ENCODE assay signal across 14 cellular contexts in genomic region chr6:46983007-46983411, GRCh38. TPM values are rescaled to one million over a fixed set of nuclear protein-coding genes. Genes with fewer than 3 reads are reported as not detected.
DNase-seq lines count a peak whose midpoint lies in the region; ATAC-seq and TF ChIP-seq lines count a peak whose summit lies in the region.
"Had no signal": no experiment of that assay in that cellular context is flagged by ENCODE, and none has a peak within 500 bp of the region (broad histone marks: within the 10 kb centered on the region; RNA-seq: fewer than 3 reads in every experiment).

No MANE protein-coding gene starts in this region.

- H3K4me1 ChIP-seq in neural progenitor cell = no peaks in the 10 kb centered on the region
- H3K4me1 ChIP-seq in esophagus muscularis mucosa = no peaks in the 10 kb centered on the region

- H2AFZ ChIP-seq in neural progenitor cell (replicated peaks) = no peak overlapping the region

- H3K36me3 Mint-ChIP-seq in endothelial cell (ENCODE audit: low read depth, unreplicated experiment) (no peaks in the 10 kb centered on the region), neural progenitor cell (no peaks in the 10 kb centered on the region)
- H3K36me3 Mint-ChIP-seq in activated CD4-positive, alpha-beta T cell treated with anti-CD3 and anti-CD28 coated beads, Interleukin-2, amount 10 ng/mL, durations not matched to agents 7 days and 5 days (ENCODE audit: low read depth) = no peaks in the 10 kb centered on the region
- H3K36me3 Mint-ChIP-seq in activated T-helper 17 cell treated with anti-CD3 and anti-CD28 coated beads, Interleukin-2, amount 50 U/mL, for 72 hours (ENCODE audit: low read depth) = no peaks in the 10 kb centered on the region

- peak overlapping the region; percentile 58 for H3K27ac Mint-ChIP-seq in endothelial cell (ENCODE audit: unreplicated experiment)
- H3K27ac Mint-ChIP-seq in neural progenitor cell = no peak overlapping the region
- no peak overlapping the region for H3K27ac Mint-ChIP-seq in activated CD4-positive, alpha-beta T cell treated with anti-CD3 and anti-CD28 coated beads, Interleukin-2, amount 10 ng/mL, durations not matched to agents 7 days and 5 days
- no peak overlapping the region for H3K27ac Mint-ChIP-seq in activated T-helper 17 cell treated with anti-CD3 and anti-CD28 coated beads, Interleukin-2, amount 50 U/mL, for 72 hours

- H3K4me3 Mint-ChIP-seq in endothelial cell (ENCODE audit: unreplicated experiment) = no peak overlapping the region
- no peak overlapping the region for H3K4me3 Mint-ChIP-seq in neural progenitor cell
- no peak overlapping the region for H3K4me3 Mint-ChIP-seq in activated CD4-positive, alpha-beta T cell treated with anti-CD3 and anti-CD28 coated beads, Interleukin-2, amount 10 ng/mL, durations not matched to agents 7 days and 5 days
- H3K4me3 Mint-ChIP-seq in activated T-helper 17 cell treated with anti-CD3 and anti-CD28 coated beads, Interleukin-2, amount 50 U/mL, for 72 hours = no peak overlapping the region

- H3K27ac ChIP-seq in neural progenitor cell = no peak overlapping the region
- no peak overlapping the region for H3K27ac ChIP-seq in esophagus muscularis mucosa (replicated peaks in 1 of 4)

- H3K4me1 Mint-ChIP-seq in endothelial cell (ENCODE audit: unreplicated experiment) (peaks cover 28% of the 10 kb centered on the region), neural progenitor cell (no peaks in the 10 kb centered on the region)
- H3K4me1 Mint-ChIP-seq in activated CD4-positive, alpha-beta T cell treated with anti-CD3 and anti-CD28 coated beads, Interleukin-2, amount 10 ng/mL, durations not matched to agents 7 days and 5 days = no peaks in the 10 kb centered on the region
- no peaks in the 10 kb centered on the region for H3K4me1 Mint-ChIP-seq in activated T-helper 17 cell treated with anti-CD3 and anti-CD28 coated beads, Interleukin-2, amount 50 U/mL, for 72 hours

- DNase-seq in DMS79 (lab: John Stamatoyannopoulos, UW) (peak; percentile 24), LoVo (ENCODE audit: low spot score) (peak; percentile 88), endothelial cell (ENCODE audit: low spot score) (no peak), neural progenitor cell (ENCODE audit: low spot score) (peak; percentile 5), esophagus muscularis mucosa (ENCODE audit: extremely low spot score) (no peak)
- no peak for DNase-seq in activated CD4-positive, alpha-beta T cell treated with anti-CD3 and anti-CD28 coated beads, Interleukin-2, amount 10 ng/mL, durations not matched to agents 7 days and 5 days
- DNase-seq: activated T-cell treated with anti-CD3 and anti-CD28 coated beads for 4 hours, caudate nucleus, hypothalamus, NCI-H187 had no signal

- ATAC-seq in activated T-helper 17 cell treated with anti-CD3 and anti-CD28 coated beads, Interleukin-2, amount 50 U/mL, for 72 hours (replicated peaks) = no peak
- no peak for ATAC-seq in GM18867 (IDR thresholded peaks at IDR 0.05; ENCODE audit: unreplicated experiment)

- peaks cover 2% of the 10 kb centered on the region for H3K27me3 Mint-ChIP-seq in endothelial cell (ENCODE audit: unreplicated experiment)
- H3K27me3 Mint-ChIP-seq in neural progenitor cell (ENCODE audit: insufficient read depth, low read depth) = peaks cover 2% of the 10 kb centered on the region
- peaks cover 2% of the 10 kb centered on the region for H3K27me3 Mint-ChIP-seq in activated CD4-positive, alpha-beta T cell treated with anti-CD3 and anti-CD28 coated beads, Interleukin-2, amount 10 ng/mL, durations not matched to agents 7 days and 5 days
- H3K27me3 Mint-ChIP-seq in activated T-helper 17 cell treated with anti-CD3 and anti-CD28 coated beads, Interleukin-2, amount 50 U/mL, for 72 hours = no peaks in the 10 kb centered on the region

- POLR2A ChIA-PET in activated CD4-positive, alpha-beta T cell treated with anti-CD3 and anti-CD28 coated beads, Interleukin-2, amount 10 ng/mL, durations not matched to agents 7 days and 5 days (lab: Charles Lee) = no interaction called here

- H3K27me3 ChIP-seq in neural progenitor cell (no peaks in the 10 kb centered on the region), esophagus muscularis mucosa (no peaks in the 10 kb centered on the region)

- H3F3A ChIP-seq in neural progenitor cell (ENCODE audit: low read depth) = no peaks in the 10 kb centered on the region

- H3K9me3 Mint-ChIP-seq in endothelial cell (ENCODE audit: unreplicated experiment) (no peaks in the 10 kb centered on the region), neural progenitor cell (no peaks in the 10 kb centered on the region)
- no peaks in the 10 kb centered on the region for H3K9me3 Mint-ChIP-seq in activated CD4-positive, alpha-beta T cell treated with anti-CD3 and anti-CD28 coated beads, Interleukin-2, amount 10 ng/mL, durations not matched to agents 7 days and 5 days
- no peaks in the 10 kb centered on the region for H3K9me3 Mint-ChIP-seq in activated T-helper 17 cell treated with anti-CD3 and anti-CD28 coated beads, Interleukin-2, amount 50 U/mL, for 72 hours

- no peaks in the 10 kb centered on the region for H3K36me3 ChIP-seq in neural progenitor cell
- no peaks in the 10 kb centered on the region for H3K36me3 ChIP-seq in esophagus muscularis mucosa

- H3K4me3 ChIP-seq in neural progenitor cell (no peak overlapping the region), esophagus muscularis mucosa (no peak overlapping the region)

- H3K9me3 ChIP-seq in neural progenitor cell (ENCODE audit: low read depth) (no peaks in the 10 kb centered on the region), esophagus muscularis mucosa (no peaks in the 10 kb centered on the region)

- no peak for TF ChIP-seq POLR2A in esophagus muscularis mucosa (IDR thresholded peaks at IDR 0.05; ENCODE audit: low read depth)

- intact Hi-C loops in esophagus muscularis mucosa (cut with DNase I) = no loop called here

- no peak for TF ChIP-seq EP300 in esophagus muscularis mucosa (IDR thresholded peaks at IDR 0.05)

- H3K9ac ChIP-seq in neural progenitor cell = no peak overlapping the region

- no peaks in the 10 kb centered on the region for H4K20me1 ChIP-seq in neural progenitor cell (ENCODE audit: low read depth)

- no peaks in the 10 kb centered on the region for H3K79me2 ChIP-seq in neural progenitor cell (ENCODE audit: low read depth)

- CTCF ChIA-PET in activated CD4-positive, alpha-beta T cell treated with anti-CD3 and anti-CD28 coated beads, Interleukin-2, amount 10 ng/mL, durations not matched to agents 7 days and 5 days (lab: Charles Lee) = no interaction called here

- no peak overlapping the region for H3K4me2 ChIP-seq in neural progenitor cell

- no peak for TF ChIP-seq CTCF in endothelial cell (IDR thresholded peaks at IDR 0.05; ENCODE audit: unreplicated experiment)
- peak; percentile 9 for TF ChIP-seq CTCF in neural progenitor cell (IDR thresholded peaks at IDR 0.05)
- no peak for TF ChIP-seq CTCF in esophagus muscularis mucosa (IDR thresholded peaks at IDR 0.05)

RNA-seq across cellular contexts. Expression of gene ADGRF1, which starts 59.1 kb away (rescaled TPM):
- total RNA-seq in endothelial cell (ENCODE audit: unreplicated experiment) = not detected
- total RNA-seq in neural progenitor cell (ENCODE audit: low replicate concordance) = not detected in 2 replicates
- not detected for total RNA-seq in activated CD4-positive, alpha-beta T cell treated with anti-CD3 and anti-CD28 coated beads, Interleukin-2, amount 10 ng/mL, durations not matched to agents 7 days and 5 days
- not detected for total RNA-seq in activated T-helper 17 cell treated with anti-CD3 and anti-CD28 coated beads, Interleukin-2, amount 50 U/mL, for 72 hours
- under 1 TPM in 1 of 4 donors, not detected in 3; 0.83 TPM for total RNA-seq in esophagus muscularis mucosa
- total RNA-seq: osteoblast; T-helper 1 cell treated with Interleukin-12 subunit alpha and Interleukin-12 subunit beta and Interleukin-4 antibody, amounts not matched to agents 30 ng/mL and 1 ng/mL, for 36 hours had no signal

Comparison
In these comparisons a context has a peak if more than half of its experiments do, and no peak if none do; other contexts are left out.
1. DNase-seq: peak in DMS79 (single experiment), LoVo (single experiment) and neural progenitor cell (single experiment); none in endothelial cell (single experiment), activated CD4-positive, alpha-beta T cell treated with anti-CD3 and anti-CD28 coated beads, Interleukin-2, amount 10 ng/mL, durations not matched to agents 7 days and 5 days (single experiment) and esophagus muscularis mucosa (single experiment).